In genomic region chr2:10810175-10811161, GRCh38 we compare ENCODE assay signal across 8 cellular contexts. TPM values are rescaled to one million over a fixed set of nuclear protein-coding genes. Genes with fewer than 3 reads are reported as not detected.
DNase-seq lines count a peak whose midpoint lies in the region; ATAC-seq, FAIRE-seq and TF ChIP-seq lines count a peak whose summit lies in the region.

No MANE protein-coding gene starts in this region.

- H4K91ac ChIP-seq in mesenchymal stem cell (ENCODE audit: low read length), result no peak overlapping the region

- no peak for TF ChIP-seq CTCF in astrocyte (IDR thresholded peaks at IDR 0.05; ENCODE audit: insufficient read depth, low read depth, low read length)

- no peak overlapping the region for H2BK120ac ChIP-seq in mesenchymal stem cell (ENCODE audit: low read depth, low read length)

- H4K8ac ChIP-seq in mesenchymal stem cell (ENCODE audit: low read length), result no peak overlapping the region

- H4K20me1 ChIP-seq in Karpas-422 (ENCODE audit: insufficient read depth, low read depth, low read length) (peaks cover 36% of the 10 kb centered on the region), astrocyte (ENCODE audit: insufficient read depth, low read length) (peaks cover 60% of the 10 kb centered on the region)

- peak overlapping the region; percentile 96 for H3K4me3 Mint-ChIP-seq in astrocyte (ENCODE audit: unreplicated experiment)

- H3K14ac ChIP-seq in mesenchymal stem cell (ENCODE audit: low read length in 2 of 2), result no peak overlapping the region

- peaks cover 65% of the 10 kb centered on the region for H3K79me2 ChIP-seq in Karpas-422 (ENCODE audit: low read length)
- H3K79me2 ChIP-seq in astrocyte (ENCODE audit: insufficient read depth, low read length), result peaks cover 67% of the 10 kb centered on the region

- H3K27ac Mint-ChIP-seq in astrocyte (ENCODE audit: unreplicated experiment), result peak overlapping the region; percentile 53

- no peak overlapping the region for H2BK12ac ChIP-seq in mesenchymal stem cell (ENCODE audit: low read length in 2 of 2)

- no peak overlapping the region for H2BK5ac ChIP-seq in mesenchymal stem cell (ENCODE audit: low read depth, low read length, poor library complexity, severe bottlenecking)

- no peak overlapping the region for H3K23ac ChIP-seq in mesenchymal stem cell (ENCODE audit: low read length in 2 of 2)

- 60% methylated on average over 8 of the region's 8 CpGs for WGBS in mesenchymal stem cell

- no peaks in the 10 kb centered on the region for H3K27me3 Mint-ChIP-seq in astrocyte (ENCODE audit: low read depth, unreplicated experiment)

- H3K9ac ChIP-seq in Karpas-422 (ENCODE audit: low read length) (peak overlapping the region; percentile 95), astrocyte (ENCODE audit: low read length) (peak overlapping the region; percentile 92), mesenchymal stem cell (ENCODE audit: low read length) (peak overlapping the region; percentile 91)

- no peak overlapping the region for H3K4ac ChIP-seq in mesenchymal stem cell (ENCODE audit: low read depth in 1 of 2, low read length in 2 of 2)

- no peaks in the 10 kb centered on the region for H3K9me2 ChIP-seq in Karpas-422 (replicated peaks; ENCODE audit: insufficient read depth, low read length)

- no peaks in the 10 kb centered on the region for H3K36me3 Mint-ChIP-seq in astrocyte (ENCODE audit: low read depth, unreplicated experiment)

- H3K27ac ChIP-seq in Karpas-422 (ENCODE audit: low read length), result peak overlapping the region; percentile 79
- H3K27ac ChIP-seq in astrocyte (ENCODE audit: low read depth, low read length), result peak overlapping the region; percentile 80
- H3K27ac ChIP-seq in mesenchymal stem cell (ENCODE audit: low read length, poor library complexity, severe bottlenecking), result peak overlapping the region; percentile 35

- peaks cover 26% of the 10 kb centered on the region for H3K36me3 ChIP-seq in Karpas-422 (ENCODE audit: insufficient read depth, low read length)
- no peaks in the 10 kb centered on the region for H3K36me3 ChIP-seq in astrocyte (ENCODE audit: insufficient read depth, low read length)
- peaks cover 0 to 3% of the 10 kb centered on the region in 2 experiments for H3K36me3 ChIP-seq in mesenchymal stem cell (ENCODE audit: control insufficient read depth in 1 of 2, insufficient read depth in 2 of 2, low read depth in 1 of 2, low read length in 2 of 2)

- FAIRE-seq in astrocyte (lab: Jason Lieb, UNC), result no peak

- peaks cover 1% of the 10 kb centered on the region for H3K79me1 ChIP-seq in mesenchymal stem cell (replicated peaks; ENCODE audit: low read length, poor library complexity, severe bottlenecking)

- H3K4me2 ChIP-seq in Karpas-422 (ENCODE audit: low read depth, low read length, poor library complexity, severe bottlenecking), result peak overlapping the region; percentile 78
- peak overlapping the region; percentile 96 for H3K4me2 ChIP-seq in astrocyte (ENCODE audit: low read length)
- peak overlapping the region; percentile 24 for H3K4me2 ChIP-seq in mesenchymal stem cell (ENCODE audit: low read length, poor library complexity, severe bottlenecking)

- peak overlapping the region; percentile 70 for H3K4me3 ChIP-seq in Karpas-422 (ENCODE audit: low read length)
- H3K4me3 ChIP-seq in astrocyte (ENCODE audit: insufficient read depth, low read depth, low read length), result peak overlapping the region; percentile 80
- peak overlapping the region in 1 of 2 experiments; percentile 83 for H3K4me3 ChIP-seq in mesenchymal stem cell (ENCODE audit: insufficient read depth in 1 of 2, low read depth in 1 of 2, low read length in 2 of 2)

- H3K4me1 ChIP-seq in Karpas-422 (ENCODE audit: low read length) (peaks cover 34% of the 10 kb centered on the region), astrocyte (ENCODE audit: insufficient read depth, low read length) (peaks cover 14% of the 10 kb centered on the region), mesenchymal stem cell (ENCODE audit: control insufficient read depth, insufficient read depth, low read depth, low read length) (peaks cover 15% of the 10 kb centered on the region)

- ATAC-seq in GM21381 (IDR thresholded peaks at IDR 0.05; ENCODE audit: unreplicated experiment) (peak; percentile 37), HG03045 (IDR thresholded peaks at IDR 0.05; ENCODE audit: unreplicated experiment) (no peak)

- H3K4me1 Mint-ChIP-seq in astrocyte (ENCODE audit: low read depth, unreplicated experiment), result peaks cover 15% of the 10 kb centered on the region

- no peaks in the 10 kb centered on the region for H3K27me3 ChIP-seq in Karpas-422 (ENCODE audit: low read length)
- no peaks in the 10 kb centered on the region for H3K27me3 ChIP-seq in astrocyte (ENCODE audit: insufficient read depth, low read length)
- H3K27me3 ChIP-seq in mesenchymal stem cell (ENCODE audit: control insufficient read depth in 1 of 2, insufficient read depth in 1 of 2, low read length in 2 of 2), result no peaks in the 10 kb centered on the region

- no peak overlapping the region for H3K18ac ChIP-seq in mesenchymal stem cell (ENCODE audit: low read depth in 1 of 2, low read length in 2 of 2)

- no peaks in the 10 kb centered on the region for H3K9me3 Mint-ChIP-seq in astrocyte (ENCODE audit: unreplicated experiment)

- H3K9me3 ChIP-seq in Karpas-422 (ENCODE audit: low read length) (no peaks in the 10 kb centered on the region), astrocyte (ENCODE audit: insufficient read depth, low read depth, low read length) (no peaks in the 10 kb centered on the region), mesenchymal stem cell (ENCODE audit: control insufficient read depth, low read length) (no peaks in the 10 kb centered on the region)

- H2AK5ac ChIP-seq in mesenchymal stem cell (ENCODE audit: low read length, severe bottlenecking), result peak overlapping the region; percentile 9

- H2AFZ ChIP-seq in Karpas-422 (ENCODE audit: low read length), result no peak overlapping the region
- H2AFZ ChIP-seq in astrocyte (ENCODE audit: low read depth, low read length), result no peak overlapping the region
- H2AFZ ChIP-seq in mesenchymal stem cell (ENCODE audit: low read depth, low read length), result no peak overlapping the region

- peak; percentile 93 for DNase-seq in DMS 273 (lab: John Stamatoyannopoulos, UW; ENCODE audit: unreplicated experiment)
- DNase-seq in Karpas-422, result peak; percentile 80
- peak; percentile 35 for DNase-seq in astrocyte (ENCODE audit: low read depth)
- peak; percentile 59 for DNase-seq in mesenchymal stem cell
- DNase-seq in NCI-H1105 treated with DMSO at 0.1 percent for 48 hours (lab: John Stamatoyannopoulos, UW), result no peak
- no peak for DNase-seq in activated CD8-positive, alpha-beta memory T cell treated with anti-CD3 and anti-CD28 coated beads, Interleukin-2, amount 50 U/mL, for 4 hours

- no peak overlapping the region for H2BK15ac ChIP-seq in mesenchymal stem cell (ENCODE audit: low read depth, poor library complexity, severe bottlenecking)

RNA-seq across cellular contexts. Expression of gene PDIA6, which starts 2.1 kb away (rescaled TPM):
- 92.4 and 106 TPM in 2 replicates for total RNA-seq in Karpas-422 (2014; rRNA removed; shearing (Covaris generic); ENCODE audit: low replicate concordance)
- total RNA-seq in astrocyte, result 346 and 358 TPM in 2 replicates
- polyA plus RNA-seq in mesenchymal stem cell (2013, experiment 1 of 2), result 406 TPM
- 415 TPM for polyA plus RNA-seq in mesenchymal stem cell (2013, experiment 2 of 2)

Comparison
In these comparisons a context has a peak if more than half of its experiments do, and no peak if none do; other contexts are left out.
1. DNase-seq: peak in DMS 273 (single experiment), Karpas-422 (single experiment), astrocyte (single experiment) and mesenchymal stem cell (single experiment); none in NCI-H1105 treated with DMSO at 0.1 percent for 48 hours (single experiment) and activated CD8-positive, alpha-beta memory T cell treated with anti-CD3 and anti-CD28 coated beads, Interleukin-2, amount 50 U/mL, for 4 hours (single experiment).
2. H3K4me2 ChIP-seq: peak in every context shown above with its lines; median percentile 96 in astrocyte; 78 in Karpas-422; 24 in mesenchymal stem cell.
3. Peak in every context shown above with its lines, with median percentiles within 50 percentile points of each other: H3K27ac ChIP-seq and H3K9ac ChIP-seq.